Comparison of ENCODE assay signal across 26 cellular contexts in the genomic region with DNA sequence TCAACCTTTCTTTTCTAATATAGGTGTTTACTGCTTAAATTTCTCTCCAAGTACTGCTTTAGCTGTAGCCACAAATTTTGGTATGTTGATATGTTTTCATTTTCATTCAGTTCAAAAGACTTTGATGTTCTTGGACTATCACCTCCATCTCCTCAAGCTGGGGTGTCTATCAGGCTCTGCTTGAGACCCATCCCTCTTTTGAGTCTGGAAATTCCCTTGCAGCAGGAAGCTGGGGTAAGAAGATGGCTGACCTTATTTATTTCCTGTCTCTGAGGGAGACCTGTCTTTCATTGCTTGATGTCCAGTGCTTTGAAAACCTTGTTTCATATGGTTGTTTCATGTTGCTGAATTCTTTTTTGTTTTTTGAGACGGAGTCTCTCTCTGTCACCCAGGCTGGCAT.
"Had no signal": no experiment of that assay in that cellular context is flagged by ENCODE, and none has a peak within 500 bp of the region (broad histone marks: within the 10 kb centered on the region; RNA-seq: fewer than 3 reads in every experiment).

No MANE protein-coding gene starts in this region.

- H3K9me3 Mint-ChIP-seq: activated CD4-positive, alpha-beta memory T cell treated with anti-CD3 and anti-CD28 coated beads for 36 hours; activated naive CD4-positive, alpha-beta T cell treated with anti-CD3 and anti-CD28 coated beads, Interleukin-2, amount 50 U/mL, for 72 hours had no signal

- H3K4me3 Mint-ChIP-seq: activated CD4-positive, alpha-beta memory T cell treated with anti-CD3 and anti-CD28 coated beads for 36 hours; activated CD8-positive, alpha-beta memory T cell treated with anti-CD3 and anti-CD28 coated beads, Interleukin-2, amount 10 ng/mL, durations not matched to agents 7 days and 5 days; activated CD8-positive, alpha-beta T cell treated with anti-CD3 and anti-CD28 coated beads, Interleukin-2, amount 10 ng/mL, durations not matched to agents 7 days and 5 days; activated naive CD4-positive, alpha-beta T cell treated with anti-CD3 and anti-CD28 coated beads, Interleukin-2, amount 10 ng/mL, durations not matched to agents 7 days and 5 days; activated T-helper 1 cell treated with anti-CD3 and anti-CD28 coated beads, Interleukin-12 subunit alpha, Interleukin-12 subunit beta, Interleukin-2, Interleukin-4 antibody, amounts not matched to agents 30 ng/mL and 10 ng/mL and 1 ng/mL, durations not matched to agents 14 hours and 24 hours and 36 hours; WTC11 had no signal

- H3K27me3 ChIP-seq: brain microvascular endothelial cell had no signal

- H3K36me3 ChIP-seq: brain microvascular endothelial cell had no signal

- H3K36me3 Mint-ChIP-seq: activated CD4-positive, alpha-beta memory T cell treated with anti-CD3 and anti-CD28 coated beads for 36 hours; activated CD8-positive, alpha-beta memory T cell treated with anti-CD3 and anti-CD28 coated beads, Interleukin-2, amount 10 ng/mL, durations not matched to agents 7 days and 5 days; activated naive CD4-positive, alpha-beta T cell treated with anti-CD3 and anti-CD28 coated beads, Interleukin-2, amount 10 ng/mL, durations not matched to agents 7 days and 5 days; WTC11 had no signal

- H3K27ac ChIP-seq: brain microvascular endothelial cell, epithelial cell of prostate, VCaP had no signal

- ATAC-seq: activated CD8-positive, alpha-beta memory T cell treated with anti-CD3 and anti-CD28 coated beads, Interleukin-2, amount 10 ng/mL, durations not matched to agents 7 days and 5 days; activated CD8-positive, alpha-beta T cell treated with anti-CD3 and anti-CD28 coated beads, Interleukin-2, amount 10 ng/mL, durations not matched to agents 7 days and 5 days; activated naive CD4-positive, alpha-beta T cell treated with anti-CD3 and anti-CD28 coated beads, Interleukin-2, amount 50 U/mL, for 72 hours; WTC11 had no signal

- DNase-seq: activated CD4-positive, alpha-beta memory T cell treated with anti-CD3 and anti-CD28 coated beads for 36 hours; activated CD4-positive, alpha-beta T cell treated with anti-CD3 and anti-CD28 coated beads for 1 hour; activated CD4-positive, alpha-beta T cell treated with anti-CD3 and anti-CD28 coated beads for 48 hours; activated CD8-positive, alpha-beta memory T cell treated with anti-CD3 and anti-CD28 coated beads, Interleukin-2, amount 10 ng/mL, durations not matched to agents 7 days and 5 days; activated CD8-positive, alpha-beta memory T cell treated with anti-CD3 and anti-CD28 coated beads, Interleukin-2, amount 50 U/mL, for 4 hours; activated CD8-positive, alpha-beta T cell treated with anti-CD3 and anti-CD28 coated beads, Interleukin-2, amount 10 ng/mL, durations not matched to agents 7 days and 5 days; activated gamma-delta T cell; activated naive CD4-positive, alpha-beta T cell; activated naive CD4-positive, alpha-beta T cell treated with anti-CD3 and anti-CD28 coated beads, Interleukin-2, amount 10 ng/mL, durations not matched to agents 7 days and 5 days; activated T-cell treated with anti-CD3 and anti-CD28 coated beads, Interleukin-2, amount 50 U/mL, for 1 hour; activated T-cell treated with anti-CD3 and anti-CD28 coated beads, Interleukin-2, amount 50 U/mL, for 48 hours; amniotic stem cell; anterior cingulate cortex; brain microvascular endothelial cell; cortex of kidney; dermis blood vessel endothelial cell; effector CD4-positive, alpha-beta T cell; foreskin fibroblast; head of caudate nucleus; T-helper 1 cell; T-helper 2 cell had no signal

- H3K27ac Mint-ChIP-seq: activated CD4-positive, alpha-beta memory T cell treated with anti-CD3 and anti-CD28 coated beads for 36 hours; activated CD8-positive, alpha-beta memory T cell treated with anti-CD3 and anti-CD28 coated beads, Interleukin-2, amount 10 ng/mL, durations not matched to agents 7 days and 5 days; activated CD8-positive, alpha-beta T cell treated with anti-CD3 and anti-CD28 coated beads, Interleukin-2, amount 10 ng/mL, durations not matched to agents 7 days and 5 days; activated naive CD4-positive, alpha-beta T cell treated with anti-CD3 and anti-CD28 coated beads, Interleukin-2, amount 10 ng/mL, durations not matched to agents 7 days and 5 days; activated naive CD4-positive, alpha-beta T cell treated with anti-CD3 and anti-CD28 coated beads, Interleukin-2, amount 50 U/mL, for 72 hours; activated T-helper 1 cell treated with anti-CD3 and anti-CD28 coated beads, Interleukin-12 subunit alpha, Interleukin-12 subunit beta, Interleukin-2, Interleukin-4 antibody, amounts not matched to agents 30 ng/mL and 10 ng/mL and 1 ng/mL, durations not matched to agents 14 hours and 24 hours and 36 hours; WTC11 had no signal
